In the genomic region with DNA sequence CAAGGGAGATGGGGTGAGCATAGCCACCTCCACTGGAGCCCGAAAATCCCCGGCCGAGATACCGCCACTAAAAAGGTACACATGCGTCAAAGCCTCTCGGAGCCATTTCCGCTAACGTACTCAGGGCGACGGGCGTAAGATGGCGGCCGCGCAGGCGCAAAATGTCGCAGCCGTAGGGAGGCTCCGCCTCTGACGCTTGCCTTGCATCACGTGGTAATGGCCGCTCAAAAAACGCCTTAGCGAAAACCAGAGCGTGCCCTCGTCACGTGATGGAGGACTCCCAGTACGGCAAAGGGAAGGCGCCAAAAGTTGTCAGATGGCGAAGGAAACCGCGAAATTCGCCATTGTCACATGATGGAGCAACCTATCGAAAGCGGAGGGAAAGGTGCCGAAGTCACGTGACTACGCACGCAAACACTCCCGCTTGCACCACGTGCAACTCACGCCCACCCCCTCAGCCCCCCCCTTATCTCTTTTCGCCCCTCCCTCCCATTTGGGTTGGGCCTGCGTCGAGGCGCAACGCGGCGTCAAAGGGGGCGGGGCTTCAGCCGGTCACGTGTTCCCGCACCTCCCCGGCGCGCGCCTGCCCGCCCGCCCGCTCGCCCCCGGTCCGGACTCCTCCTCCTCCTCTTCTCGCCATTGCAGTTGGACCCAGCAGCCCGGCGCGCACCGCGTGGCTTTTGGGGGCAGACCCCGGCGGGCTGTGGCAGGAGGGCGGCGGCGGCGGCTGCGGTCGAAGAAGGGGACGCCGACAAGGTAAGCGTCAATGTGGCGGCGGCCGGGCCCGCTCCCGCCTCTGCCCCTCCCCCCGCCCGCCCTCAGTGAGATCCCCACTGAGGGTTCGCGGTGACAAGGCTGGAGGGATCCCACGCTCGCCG, we compare ENCODE assay signal across 8 cellular contexts. TPM values are rescaled to one million over a fixed set of nuclear protein-coding genes. Genes with fewer than 3 reads are reported as not detected.
A peak's percentile ranks its signal among the peaks of the same experiment; 100 is the strongest.
DNase-seq lines count a peak whose midpoint lies in the region; ATAC-seq and TF ChIP-seq lines count a peak whose summit lies in the region.

TSS of gene ILF3 (plus strand) at position 615 of the 878 bp plus-strand sequence. CDS start 16,260 bp downstream, outside the sequence.

- DNase-seq in NCI-H187 treated with DMSO at 0.1 percent for 48 hours (lab: John Stamatoyannopoulos, UW) (peak; percentile 92), anterior cingulate cortex (lab: John Stamatoyannopoulos, UW) (peak; percentile 95 to 100 (median 99)), left ventricle myocardium superior (peak; percentile 100), prostate gland (ENCODE audit: low spot score) (peak; percentile 100)

- H3K4me3 ChIP-seq in prostate gland (peak within 1 kb of the TSS; percentile 99 to 100), urinary bladder (ENCODE audit: low read depth, low read length) (peak within 1 kb of the TSS; percentile 95)

- no peaks in the 10 kb centered on the region for H3K27me3 ChIP-seq in prostate gland (replicated peaks; ENCODE audit: insufficient read depth)

- intact Hi-C loops in T-helper 2 cell treated with Interferon-gamma antibody and Interleukin-4, amounts not matched to agents 100 ng/mL and 5 ng/mL, for 36 hours (cut with micrococcal nuclease), result loop anchor here (1.0 to 5.0 kb wide), 9 partner anchors 47 to 322 kb away; partner anchors contain the start of genes CARM1, CDC37, KEAP1 and QTRT1
- intact Hi-C loops in left ventricle myocardium superior (cut with micrococcal nuclease), result no loop called here
- intact Hi-C loops in prostate gland (cut with DNase I), result loop anchor here (5.0 kb wide), 1 partner anchor 38 kb away; no protein-coding TSS in a partner anchor

- TF ChIP-seq CTCF in prostate gland (IDR thresholded peaks at IDR 0.05), result peak in 1 of 4 experiments; percentile 27

- no peaks in the 10 kb centered on the region for H3K36me3 ChIP-seq in prostate gland
- H3K36me3 ChIP-seq in urinary bladder (ENCODE audit: insufficient read depth), result no peaks in the 10 kb centered on the region

- H3K27ac ChIP-seq in prostate gland (peak within 1 kb of the TSS; percentile 98 to 99), urinary bladder (ENCODE audit: low read depth) (peak within 1 kb of the TSS; percentile 94)

- no peaks in the 10 kb centered on the region for H3K9me3 ChIP-seq in prostate gland

- peak; percentile 80 for ATAC-seq in GM18499 (IDR thresholded peaks at IDR 0.05; ENCODE audit: insufficient read depth, unreplicated experiment)
- ATAC-seq in HG02943 (IDR thresholded peaks at IDR 0.05; ENCODE audit: low read depth, unreplicated experiment), result peak; percentile 71
- ATAC-seq in left ventricle myocardium superior, result peak; percentile 91

- peak; percentile 94 for TF ChIP-seq POLR2A in prostate gland (IDR thresholded peaks at IDR 0.05)

- peaks cover 7% of the 10 kb centered on the region for H3K4me1 ChIP-seq in prostate gland (replicated peaks)
- H3K4me1 ChIP-seq in urinary bladder (ENCODE audit: insufficient read depth), result no peaks in the 10 kb centered on the region

- WGBS in prostate gland, result under 1% methylated on average over 47 of the region's 91 CpGs
- WGBS in urinary bladder, result under 1% methylated on average over 90 of the region's 91 CpGs

RNA-seq across cellular contexts. Expression of gene ILF3, which starts in this region (rescaled TPM):
- total RNA-seq in T-helper 2 cell treated with Interferon-gamma antibody and Interleukin-4, amounts not matched to agents 100 ng/mL and 5 ng/mL, for 36 hours, result 420 and 439 TPM in 2 replicates
- total RNA-seq in left ventricle myocardium superior, result 118 TPM
- total RNA-seq in prostate gland, result 100 to 1,000 TPM; 112 to 192 TPM
- total RNA-seq in urinary bladder, result 103 TPM
- polyA plus RNA-seq in urinary bladder, result 107 TPM

Comparison
In these comparisons a context has a peak if more than half of its experiments do, and no peak if none do; other contexts are left out.
1. Peak in every context shown above with its lines: DNase-seq, ATAC-seq, H3K4me3 ChIP-seq and H3K27ac ChIP-seq.